1 cellular context compared by ENCODE assay signal in the genomic region with DNA sequence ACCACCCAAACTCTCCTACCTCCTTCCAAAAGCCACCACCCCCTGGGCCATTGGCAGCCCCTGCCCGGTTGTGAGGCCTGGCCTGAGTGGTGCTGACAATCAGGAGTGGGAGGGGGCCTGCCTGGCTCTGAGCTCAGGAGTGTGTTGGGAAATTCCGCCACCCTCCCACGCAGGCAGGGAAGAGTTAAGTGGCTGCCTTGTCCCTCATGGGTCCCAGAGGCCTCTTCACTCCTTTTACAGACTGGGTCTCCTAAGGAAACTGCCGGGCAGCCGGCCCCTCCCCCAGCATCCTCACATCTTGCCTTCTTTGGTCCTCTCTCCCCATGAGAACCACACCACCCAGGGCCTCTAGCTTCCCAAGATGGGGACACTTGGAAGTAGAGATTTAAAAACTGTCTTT.
TF ChIP-seq lines count a peak whose summit lies in the region.

No MANE protein-coding gene starts in this region.

TF ChIP-seq in GM12878, 131 proteins besides CTCF, POLR2A, EP300 and RAD21 (continued from another document):
- TF ChIP-seq, protein P1, sequence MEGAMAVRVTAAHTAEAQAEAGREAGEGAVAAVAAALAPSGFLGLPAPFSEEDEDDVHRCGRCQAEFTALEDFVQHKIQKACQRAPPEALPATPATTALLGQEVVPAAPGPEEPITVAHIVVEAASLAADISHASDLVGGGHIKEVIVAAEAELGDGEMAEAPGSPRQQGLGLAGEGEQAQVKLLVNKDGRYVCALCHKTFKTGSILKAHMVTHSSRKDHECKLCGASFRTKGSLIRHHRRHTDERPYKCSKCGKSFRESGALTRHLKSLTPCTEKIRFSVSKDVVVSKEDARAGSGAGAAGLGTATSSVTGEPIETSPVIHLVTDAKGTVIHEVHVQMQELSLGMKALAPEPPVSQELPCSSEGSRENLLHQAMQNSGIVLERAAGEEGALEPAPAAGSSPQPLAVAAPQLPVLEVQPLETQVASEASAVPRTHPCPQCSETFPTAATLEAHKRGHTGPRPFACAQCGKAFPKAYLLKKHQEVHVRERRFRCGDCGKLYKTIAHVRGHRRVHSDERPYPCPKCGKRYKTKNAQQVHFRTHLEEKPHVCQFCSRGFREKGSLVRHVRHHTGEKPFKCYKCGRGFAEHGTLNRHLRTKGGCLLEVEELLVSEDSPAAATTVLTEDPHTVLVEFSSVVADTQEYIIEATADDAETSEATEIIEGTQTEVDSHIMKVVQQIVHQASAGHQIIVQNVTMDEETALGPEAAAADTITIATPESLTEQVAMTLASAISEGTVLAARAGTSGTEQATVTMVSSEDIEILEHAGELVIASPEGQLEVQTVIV (IDR thresholded peaks at IDR 0.05; ENCODE audit: borderline replicate concordance, partially characterized antibody) = no peak
- TF ChIP-seq CHD2 (IDR thresholded peaks at IDR 0.05; ENCODE audit: borderline replicate concordance, low read depth, low read length) = no peak
- no peak for TF ChIP-seq RAD51 (IDR thresholded peaks at IDR 0.05)
- no peak for TF ChIP-seq CEBPB (IDR thresholded peaks at IDR 0.05; ENCODE audit: borderline replicate concordance in 1 of 2, low read depth in 2 of 2, low read length in 2 of 2)
- TF ChIP-seq NBN (IDR thresholded peaks at IDR 0.05) = no peak
- TF ChIP-seq FOXM1 (IDR thresholded peaks at IDR 0.05; ENCODE audit: low read depth, low read length) = no peak
- TF ChIP-seq NFXL1 (IDR thresholded peaks at IDR 0.05; ENCODE audit: borderline replicate concordance) = no peak
- TF ChIP-seq, protein P2, sequence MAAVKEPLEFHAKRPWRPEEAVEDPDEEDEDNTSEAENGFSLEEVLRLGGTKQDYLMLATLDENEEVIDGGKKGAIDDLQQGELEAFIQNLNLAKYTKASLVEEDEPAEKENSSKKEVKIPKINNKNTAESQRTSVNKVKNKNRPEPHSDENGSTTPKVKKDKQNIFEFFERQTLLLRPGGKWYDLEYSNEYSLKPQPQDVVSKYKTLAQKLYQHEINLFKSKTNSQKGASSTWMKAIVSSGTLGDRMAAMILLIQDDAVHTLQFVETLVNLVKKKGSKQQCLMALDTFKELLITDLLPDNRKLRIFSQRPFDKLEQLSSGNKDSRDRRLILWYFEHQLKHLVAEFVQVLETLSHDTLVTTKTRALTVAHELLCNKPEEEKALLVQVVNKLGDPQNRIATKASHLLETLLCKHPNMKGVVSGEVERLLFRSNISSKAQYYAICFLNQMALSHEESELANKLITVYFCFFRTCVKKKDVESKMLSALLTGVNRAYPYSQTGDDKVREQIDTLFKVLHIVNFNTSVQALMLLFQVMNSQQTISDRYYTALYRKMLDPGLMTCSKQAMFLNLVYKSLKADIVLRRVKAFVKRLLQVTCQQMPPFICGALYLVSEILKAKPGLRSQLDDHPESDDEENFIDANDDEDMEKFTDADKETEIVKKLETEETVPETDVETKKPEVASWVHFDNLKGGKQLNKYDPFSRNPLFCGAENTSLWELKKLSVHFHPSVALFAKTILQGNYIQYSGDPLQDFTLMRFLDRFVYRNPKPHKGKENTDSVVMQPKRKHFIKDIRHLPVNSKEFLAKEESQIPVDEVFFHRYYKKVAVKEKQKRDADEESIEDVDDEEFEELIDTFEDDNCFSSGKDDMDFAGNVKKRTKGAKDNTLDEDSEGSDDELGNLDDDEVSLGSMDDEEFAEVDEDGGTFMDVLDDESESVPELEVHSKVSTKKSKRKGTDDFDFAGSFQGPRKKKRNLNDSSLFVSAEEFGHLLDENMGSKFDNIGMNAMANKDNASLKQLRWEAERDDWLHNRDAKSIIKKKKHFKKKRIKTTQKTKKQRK (IDR thresholded peaks at IDR 0.05; ENCODE audit: low read depth, low read length) = no peak
- TF ChIP-seq NR2C1 (IDR thresholded peaks at IDR 0.05) = no peak
- TF ChIP-seq, protein P3, sequence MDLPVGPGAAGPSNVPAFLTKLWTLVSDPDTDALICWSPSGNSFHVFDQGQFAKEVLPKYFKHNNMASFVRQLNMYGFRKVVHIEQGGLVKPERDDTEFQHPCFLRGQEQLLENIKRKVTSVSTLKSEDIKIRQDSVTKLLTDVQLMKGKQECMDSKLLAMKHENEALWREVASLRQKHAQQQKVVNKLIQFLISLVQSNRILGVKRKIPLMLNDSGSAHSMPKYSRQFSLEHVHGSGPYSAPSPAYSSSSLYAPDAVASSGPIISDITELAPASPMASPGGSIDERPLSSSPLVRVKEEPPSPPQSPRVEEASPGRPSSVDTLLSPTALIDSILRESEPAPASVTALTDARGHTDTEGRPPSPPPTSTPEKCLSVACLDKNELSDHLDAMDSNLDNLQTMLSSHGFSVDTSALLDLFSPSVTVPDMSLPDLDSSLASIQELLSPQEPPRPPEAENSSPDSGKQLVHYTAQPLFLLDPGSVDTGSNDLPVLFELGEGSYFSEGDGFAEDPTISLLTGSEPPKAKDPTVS (IDR thresholded peaks at IDR 0.05; ENCODE audit: low read depth, low read length) = no peak
- no peak for TF ChIP-seq MYB (IDR thresholded peaks at IDR 0.05; ENCODE audit: borderline replicate concordance, low read depth, low read length)
- TF ChIP-seq, protein P4, sequence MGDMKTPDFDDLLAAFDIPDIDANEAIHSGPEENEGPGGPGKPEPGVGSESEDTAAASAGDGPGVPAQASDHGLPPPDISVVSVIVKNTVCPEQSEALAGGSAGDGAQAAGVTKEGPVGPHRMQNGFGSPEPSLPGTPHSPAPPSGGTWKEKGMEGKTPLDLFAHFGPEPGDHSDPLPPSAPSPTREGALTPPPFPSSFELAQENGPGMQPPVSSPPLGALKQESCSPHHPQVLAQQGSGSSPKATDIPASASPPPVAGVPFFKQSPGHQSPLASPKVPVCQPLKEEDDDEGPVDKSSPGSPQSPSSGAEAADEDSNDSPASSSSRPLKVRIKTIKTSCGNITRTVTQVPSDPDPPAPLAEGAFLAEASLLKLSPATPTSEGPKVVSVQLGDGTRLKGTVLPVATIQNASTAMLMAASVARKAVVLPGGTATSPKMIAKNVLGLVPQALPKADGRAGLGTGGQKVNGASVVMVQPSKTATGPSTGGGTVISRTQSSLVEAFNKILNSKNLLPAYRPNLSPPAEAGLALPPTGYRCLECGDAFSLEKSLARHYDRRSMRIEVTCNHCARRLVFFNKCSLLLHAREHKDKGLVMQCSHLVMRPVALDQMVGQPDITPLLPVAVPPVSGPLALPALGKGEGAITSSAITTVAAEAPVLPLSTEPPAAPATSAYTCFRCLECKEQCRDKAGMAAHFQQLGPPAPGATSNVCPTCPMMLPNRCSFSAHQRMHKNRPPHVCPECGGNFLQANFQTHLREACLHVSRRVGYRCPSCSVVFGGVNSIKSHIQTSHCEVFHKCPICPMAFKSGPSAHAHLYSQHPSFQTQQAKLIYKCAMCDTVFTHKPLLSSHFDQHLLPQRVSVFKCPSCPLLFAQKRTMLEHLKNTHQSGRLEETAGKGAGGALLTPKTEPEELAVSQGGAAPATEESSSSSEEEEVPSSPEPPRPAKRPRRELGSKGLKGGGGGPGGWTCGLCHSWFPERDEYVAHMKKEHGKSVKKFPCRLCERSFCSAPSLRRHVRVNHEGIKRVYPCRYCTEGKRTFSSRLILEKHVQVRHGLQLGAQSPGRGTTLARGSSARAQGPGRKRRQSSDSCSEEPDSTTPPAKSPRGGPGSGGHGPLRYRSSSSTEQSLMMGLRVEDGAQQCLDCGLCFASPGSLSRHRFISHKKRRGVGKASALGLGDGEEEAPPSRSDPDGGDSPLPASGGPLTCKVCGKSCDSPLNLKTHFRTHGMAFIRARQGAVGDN (IDR thresholded peaks at IDR 0.05) = peak; percentile 36; the same call in 1 of the 2 replicates
- TF ChIP-seq, protein P5, sequence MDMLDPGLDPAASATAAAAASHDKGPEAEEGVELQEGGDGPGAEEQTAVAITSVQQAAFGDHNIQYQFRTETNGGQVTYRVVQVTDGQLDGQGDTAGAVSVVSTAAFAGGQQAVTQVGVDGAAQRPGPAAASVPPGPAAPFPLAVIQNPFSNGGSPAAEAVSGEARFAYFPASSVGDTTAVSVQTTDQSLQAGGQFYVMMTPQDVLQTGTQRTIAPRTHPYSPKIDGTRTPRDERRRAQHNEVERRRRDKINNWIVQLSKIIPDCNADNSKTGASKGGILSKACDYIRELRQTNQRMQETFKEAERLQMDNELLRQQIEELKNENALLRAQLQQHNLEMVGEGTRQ (IDR thresholded peaks at IDR 0.05; ENCODE audit: borderline replicate concordance, low read depth, low read length) = no peak
- no peak for TF ChIP-seq ETV6 (conservative IDR thresholded peaks at IDR 0.05 in 1 of 2, IDR thresholded peaks at IDR 0.05 in 1 of 2; ENCODE audit: borderline replicate concordance in 1 of 2, low read depth in 1 of 2)
- TF ChIP-seq, protein P6, sequence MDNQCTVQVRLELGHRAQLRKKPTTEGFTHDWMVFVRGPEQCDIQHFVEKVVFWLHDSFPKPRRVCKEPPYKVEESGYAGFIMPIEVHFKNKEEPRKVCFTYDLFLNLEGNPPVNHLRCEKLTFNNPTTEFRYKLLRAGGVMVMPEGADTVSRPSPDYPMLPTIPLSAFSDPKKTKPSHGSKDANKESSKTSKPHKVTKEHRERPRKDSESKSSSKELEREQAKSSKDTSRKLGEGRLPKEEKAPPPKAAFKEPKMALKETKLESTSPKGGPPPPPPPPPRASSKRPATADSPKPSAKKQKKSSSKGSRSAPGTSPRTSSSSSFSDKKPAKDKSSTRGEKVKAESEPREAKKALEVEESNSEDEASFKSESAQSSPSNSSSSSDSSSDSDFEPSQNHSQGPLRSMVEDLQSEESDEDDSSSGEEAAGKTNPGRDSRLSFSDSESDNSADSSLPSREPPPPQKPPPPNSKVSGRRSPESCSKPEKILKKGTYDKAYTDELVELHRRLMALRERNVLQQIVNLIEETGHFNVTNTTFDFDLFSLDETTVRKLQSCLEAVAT (IDR thresholded peaks at IDR 0.05) = no peak
- TF ChIP-seq PML (IDR thresholded peaks at IDR 0.05; ENCODE audit: low read length) = no peak
- TF ChIP-seq ZZZ3 (IDR thresholded peaks at IDR 0.05; ENCODE audit: control insufficient read depth, insufficient read length, low read depth) = no peak
- no peak for TF ChIP-seq POU2F2 (IDR thresholded peaks at IDR 0.05; ENCODE audit: borderline replicate concordance, low read depth, low read length)
- peak in 1 of 2 experiments; percentile 73; a peak in 1 of 3 replicates for TF ChIP-seq EGR1 (IDR thresholded peaks at IDR 0.05; ENCODE audit: borderline replicate concordance in 1 of 2, low read depth in 2 of 2, low read length in 2 of 2)
- no peak for TF ChIP-seq JUNB (IDR thresholded peaks at IDR 0.05)
- no peak for TF ChIP-seq SMARCA5 (IDR thresholded peaks at IDR 0.05)
- no peak for TF ChIP-seq FOXK2 (IDR thresholded peaks at IDR 0.05)
- 0 out of 2 replicates have a peak, but pooled peaks have one; percentile 30 for TF ChIP-seq GATAD2B (conservative IDR thresholded peaks at IDR 0.05; ENCODE audit: low read depth)
- no peak for TF ChIP-seq KLF5 (IDR thresholded peaks at IDR 0.05; ENCODE audit: partially characterized antibody)
- TF ChIP-seq IKZF2 (IDR thresholded peaks at IDR 0.05) = peak in 1 of 2 experiments; percentile 37; a peak in 2 of 4 replicates
- no peak for TF ChIP-seq CBX3 (IDR thresholded peaks at IDR 0.05; ENCODE audit: borderline replicate concordance, low read depth)
- TF ChIP-seq SMAD5 (IDR thresholded peaks at IDR 0.05; ENCODE audit: low read depth) = no peak
- TF ChIP-seq, protein P7, sequence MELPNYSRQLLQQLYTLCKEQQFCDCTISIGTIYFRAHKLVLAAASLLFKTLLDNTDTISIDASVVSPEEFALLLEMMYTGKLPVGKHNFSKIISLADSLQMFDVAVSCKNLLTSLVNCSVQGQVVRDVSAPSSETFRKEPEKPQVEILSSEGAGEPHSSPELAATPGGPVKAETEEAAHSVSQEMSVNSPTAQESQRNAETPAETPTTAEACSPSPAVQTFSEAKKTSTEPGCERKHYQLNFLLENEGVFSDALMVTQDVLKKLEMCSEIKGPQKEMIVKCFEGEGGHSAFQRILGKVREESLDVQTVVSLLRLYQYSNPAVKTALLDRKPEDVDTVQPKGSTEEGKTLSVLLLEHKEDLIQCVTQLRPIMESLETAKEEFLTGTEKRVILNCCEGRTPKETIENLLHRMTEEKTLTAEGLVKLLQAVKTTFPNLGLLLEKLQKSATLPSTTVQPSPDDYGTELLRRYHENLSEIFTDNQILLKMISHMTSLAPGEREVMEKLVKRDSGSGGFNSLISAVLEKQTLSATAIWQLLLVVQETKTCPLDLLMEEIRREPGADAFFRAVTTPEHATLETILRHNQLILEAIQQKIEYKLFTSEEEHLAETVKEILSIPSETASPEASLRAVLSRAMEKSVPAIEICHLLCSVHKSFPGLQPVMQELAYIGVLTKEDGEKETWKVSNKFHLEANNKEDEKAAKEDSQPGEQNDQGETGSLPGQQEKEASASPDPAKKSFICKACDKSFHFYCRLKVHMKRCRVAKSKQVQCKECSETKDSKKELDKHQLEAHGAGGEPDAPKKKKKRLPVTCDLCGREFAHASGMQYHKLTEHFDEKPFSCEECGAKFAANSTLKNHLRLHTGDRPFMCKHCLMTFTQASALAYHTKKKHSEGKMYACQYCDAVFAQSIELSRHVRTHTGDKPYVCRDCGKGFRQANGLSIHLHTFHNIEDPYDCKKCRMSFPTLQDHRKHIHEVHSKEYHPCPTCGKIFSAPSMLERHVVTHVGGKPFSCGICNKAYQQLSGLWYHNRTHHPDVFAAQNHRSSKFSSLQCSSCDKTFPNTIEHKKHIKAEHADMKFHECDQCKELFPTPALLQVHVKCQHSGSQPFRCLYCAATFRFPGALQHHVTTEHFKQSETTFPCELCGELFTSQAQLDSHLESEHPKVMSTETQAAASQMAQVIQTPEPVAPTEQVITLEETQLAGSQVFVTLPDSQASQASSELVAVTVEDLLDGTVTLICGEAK (IDR thresholded peaks at IDR 0.05; ENCODE audit: borderline replicate concordance) = no peak
- no peak for TF ChIP-seq SMC3 (IDR thresholded peaks at IDR 0.05; ENCODE audit: borderline replicate concordance, low read length)
- no peak for TF ChIP-seq SMAD1 (IDR thresholded peaks at IDR 0.05; ENCODE audit: low read depth, partially characterized antibody)
TF ChIP-seq in GM12878: peak in this region for 9.
